ENCODE assay signal across 15 cellular contexts in the genomic region with DNA sequence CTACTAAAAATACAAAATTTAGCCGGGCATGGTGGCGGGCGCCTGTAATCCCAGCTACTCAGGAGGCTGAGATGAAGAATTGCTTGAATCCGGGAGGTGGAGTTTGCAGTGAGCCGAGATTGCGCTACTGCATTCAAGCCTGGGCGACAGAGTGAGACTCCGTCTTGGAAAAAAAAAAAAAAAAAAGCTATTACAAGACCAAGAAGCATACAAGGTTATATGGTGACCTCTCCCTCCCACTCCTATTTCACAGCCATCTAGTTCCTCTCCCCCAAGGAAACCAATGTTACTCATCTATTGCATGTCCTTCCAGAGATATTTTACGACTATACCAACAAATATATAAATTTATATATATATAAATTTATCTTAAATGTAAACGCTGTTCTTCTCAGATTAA.
"Had no signal": no experiment of that assay in that cellular context is flagged by ENCODE, and none has a peak within 500 bp of the region (broad histone marks: within the 10 kb centered on the region; RNA-seq: fewer than 3 reads in every experiment).

No MANE protein-coding gene starts in this region.

- H3K4me1 ChIP-seq: right atrium auricular region, vagina had no signal

- H3K27me3 ChIP-seq: right atrium auricular region, tibial artery, vagina had no signal

- H3K27me3 Mint-ChIP-seq: naive thymus-derived CD8-positive, alpha-beta T cell had no signal

- DNase-seq: activated CD4-positive, alpha-beta T cell treated with anti-CD3 and anti-CD28 coated beads for 4 hours; activated CD8-positive, alpha-beta T cell treated with anti-CD3 and anti-CD28 coated beads, Interleukin-2, amount 10 ng/mL, durations not matched to agents 7 days and 5 days; activated naive CD4-positive, alpha-beta T cell treated with Interleukin-2 at 50 U/mL for 16 hours; foreskin melanocyte; head of caudate nucleus; left colon; naive thymus-derived CD8-positive, alpha-beta T cell; tibial artery had no signal

- H3K27ac Mint-ChIP-seq: activated CD8-positive, alpha-beta T cell treated with anti-CD3 and anti-CD28 coated beads, Interleukin-2, amount 10 ng/mL, durations not matched to agents 7 days and 5 days; activated T-helper 1 cell treated with anti-CD3 and anti-CD28 coated beads, Interleukin-12 subunit alpha, Interleukin-12 subunit beta, Interleukin-2, Interleukin-4 antibody, amounts not matched to agents 30 ng/mL and 10 ng/mL and 1 ng/mL, durations not matched to agents 14 hours and 24 hours and 36 hours had no signal

- H3K9me3 ChIP-seq: right atrium auricular region, tibial artery, vagina had no signal

- FAIRE-seq: astrocyte, colon had no signal

- H3K9me3 Mint-ChIP-seq: activated T-helper 1 cell treated with anti-CD3 and anti-CD28 coated beads, Interleukin-12 subunit alpha, Interleukin-12 subunit beta, Interleukin-2, Interleukin-4 antibody, amounts not matched to agents 30 ng/mL and 10 ng/mL and 1 ng/mL, durations not matched to agents 14 hours and 24 hours and 36 hours; naive thymus-derived CD8-positive, alpha-beta T cell had no signal

- H3K36me3 ChIP-seq: right atrium auricular region, tibial artery, vagina had no signal

- ATAC-seq: activated CD8-positive, alpha-beta T cell treated with anti-CD3 and anti-CD28 coated beads, Interleukin-2, amount 10 ng/mL, durations not matched to agents 7 days and 5 days; left colon; naive thymus-derived CD8-positive, alpha-beta T cell had no signal

- H3K36me3 Mint-ChIP-seq: naive thymus-derived CD8-positive, alpha-beta T cell had no signal

- H3K4me3 ChIP-seq: lung, right atrium auricular region, skin epidermis, tibial artery, vagina had no signal

- H3K27ac ChIP-seq: right atrium auricular region, skin epidermis, tibial artery, vagina had no signal

- H3K4me3 Mint-ChIP-seq: activated CD8-positive, alpha-beta T cell treated with anti-CD3 and anti-CD28 coated beads, Interleukin-2, amount 10 ng/mL, durations not matched to agents 7 days and 5 days had no signal
